ENCODE assay signal across 8 cellular contexts in the genomic region with DNA sequence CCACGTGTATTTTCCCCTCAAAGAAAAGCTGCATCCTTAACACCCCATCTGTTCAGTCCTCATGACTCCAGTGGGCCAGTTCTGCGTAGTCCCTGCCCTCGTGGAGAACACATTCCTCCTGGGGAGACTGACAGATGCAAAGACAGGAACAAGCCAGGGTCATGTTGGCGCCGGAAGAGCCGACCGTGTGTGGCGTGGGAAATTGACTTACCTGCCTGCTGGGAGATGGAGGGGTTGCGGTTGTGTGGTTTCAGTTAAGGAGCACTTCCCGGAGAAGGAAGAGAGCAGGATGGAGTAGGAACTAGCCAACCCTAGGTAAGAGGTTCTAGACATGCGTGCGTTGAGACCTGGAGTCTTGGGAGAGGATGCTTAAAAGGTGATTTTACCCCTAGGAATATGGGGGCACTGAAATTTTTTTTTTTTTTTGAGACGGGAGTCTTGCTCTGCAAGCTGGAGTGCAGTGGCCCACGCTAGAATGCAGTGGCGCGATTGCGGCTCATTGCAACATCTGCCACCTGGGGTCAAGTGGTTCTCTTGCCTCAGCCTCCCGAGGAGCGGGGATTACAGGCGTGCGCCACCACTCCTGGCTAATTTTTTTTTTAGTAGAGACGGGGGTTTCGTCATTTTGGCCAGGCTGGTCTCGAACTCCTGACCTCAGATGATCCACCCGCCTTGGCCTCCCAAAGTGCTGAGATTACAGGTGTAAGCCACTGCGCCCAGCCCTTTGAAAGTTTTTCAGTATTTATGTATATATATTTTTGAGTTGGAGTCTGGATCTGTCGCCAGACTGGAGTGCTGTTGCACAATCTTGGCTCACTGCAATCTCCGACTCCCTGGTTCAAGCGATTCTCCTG. TPM values are rescaled to one million over a fixed set of nuclear protein-coding genes. Genes with fewer than 3 reads are reported as not detected.
DNase-seq lines count a peak whose midpoint lies in the region; ATAC-seq, FAIRE-seq and TF ChIP-seq lines count a peak whose summit lies in the region.

No MANE protein-coding gene starts in this region.

- H3K4me1 Mint-ChIP-seq in Calu3 (ENCODE audit: low read depth, unreplicated experiment) = no peaks in the 10 kb centered on the region
- H3K4me1 Mint-ChIP-seq in activated naive CD8-positive, alpha-beta T cell treated with anti-CD3 and anti-CD28 coated beads, Interleukin-2, amount 50 U/mL, for 24 hours = peaks cover 41% of the 10 kb centered on the region

- peak overlapping the region; percentile 100 for H3K4me3 ChIP-seq in Loucy (ENCODE audit: low read length, poor library complexity, severe bottlenecking)
- H3K4me3 ChIP-seq in thoracic aorta = peak overlapping the region; percentile 97

- H3K9ac ChIP-seq in Loucy (ENCODE audit: low read depth, low read length, poor library complexity, severe bottlenecking) = peak overlapping the region; percentile 80

- H3F3A ChIP-seq in Loucy (ENCODE audit: low read depth) = no peaks in the 10 kb centered on the region

- H3K36me3 Mint-ChIP-seq in Calu3 (ENCODE audit: insufficient read depth, unreplicated experiment) = peaks cover 42% of the 10 kb centered on the region
- peaks cover 26% of the 10 kb centered on the region for H3K36me3 Mint-ChIP-seq in activated naive CD8-positive, alpha-beta T cell treated with anti-CD3 and anti-CD28 coated beads, Interleukin-2, amount 50 U/mL, for 24 hours (ENCODE audit: low read depth)

- peak overlapping the region; percentile 89 for H3K4me2 ChIP-seq in Loucy (ENCODE audit: low read depth, low read length, poor library complexity, severe bottlenecking)

- no peaks in the 10 kb centered on the region for H3K9me2 ChIP-seq in Loucy (replicated peaks; ENCODE audit: low read depth, low read length)

- no peaks in the 10 kb centered on the region for H3K27me3 Mint-ChIP-seq in Calu3 (ENCODE audit: unreplicated experiment)
- H3K27me3 Mint-ChIP-seq in activated naive CD8-positive, alpha-beta T cell treated with anti-CD3 and anti-CD28 coated beads, Interleukin-2, amount 50 U/mL, for 24 hours = no peaks in the 10 kb centered on the region

- H3K9me3 Mint-ChIP-seq in Calu3 (ENCODE audit: low read depth, unreplicated experiment) = no peaks in the 10 kb centered on the region
- H3K9me3 Mint-ChIP-seq in activated naive CD8-positive, alpha-beta T cell treated with anti-CD3 and anti-CD28 coated beads, Interleukin-2, amount 50 U/mL, for 24 hours = no peaks in the 10 kb centered on the region

- H3K9me3 ChIP-seq in Loucy (ENCODE audit: insufficient read depth, low read depth, low read length) (no peaks in the 10 kb centered on the region), thoracic aorta (no peaks in the 10 kb centered on the region)

- H3K36me3 ChIP-seq in Loucy (ENCODE audit: insufficient read depth, low read length) (no peaks in the 10 kb centered on the region), thoracic aorta (peaks cover 6% of the 10 kb centered on the region)

- peak overlapping the region; percentile 52 for H3K27ac Mint-ChIP-seq in Calu3 (ENCODE audit: unreplicated experiment)
- H3K27ac Mint-ChIP-seq in activated naive CD8-positive, alpha-beta T cell treated with anti-CD3 and anti-CD28 coated beads, Interleukin-2, amount 50 U/mL, for 24 hours = peak overlapping the region; percentile 86

- H3K27me3 ChIP-seq in Loucy (ENCODE audit: insufficient read depth, low read length, poor library complexity, severe bottlenecking) (no peaks in the 10 kb centered on the region), thoracic aorta (replicated peaks; ENCODE audit: insufficient read depth) (no peaks in the 10 kb centered on the region)

- H4K20me1 ChIP-seq in Loucy (ENCODE audit: insufficient read depth, low read length, poor library complexity, severe bottlenecking) = peaks cover 43% of the 10 kb centered on the region

- H3K4me1 ChIP-seq in Loucy (ENCODE audit: insufficient read depth, low read length, poor library complexity, severe bottlenecking) (peaks cover 36% of the 10 kb centered on the region), thoracic aorta (ENCODE audit: control insufficient read depth in 1 of 2, low read depth in 2 of 2) (peaks cover 26 to 28% of the 10 kb centered on the region in 2 donors)

- no peak for ATAC-seq in activated naive CD8-positive, alpha-beta T cell treated with anti-CD3 and anti-CD28 coated beads, Interleukin-2, amount 50 U/mL, for 24 hours
- ATAC-seq in thoracic aorta (ENCODE audit: insufficient number of reproducible peaks, low FRiP score, low read depth) = no peak

- intact Hi-C loops in Calu3 (cut with micrococcal nuclease; ENCODE audit: unreplicated experiment) = no loop called here

- H3K27ac ChIP-seq in thoracic aorta = peak overlapping the region in 1 of 2 donors; percentile 95

- DNase-seq in Calu3 = peak; percentile 14
- no peak for DNase-seq in activated naive CD8-positive, alpha-beta T cell treated with anti-CD3 and anti-CD28 coated beads, Interleukin-2, amount 50 U/mL, for 24 hours
- DNase-seq in iris pigment epithelial cell (ENCODE audit: low read depth) = peak; percentile 36
- no peak for DNase-seq in thoracic aorta (ENCODE audit: low spot score)
- no peak for DNase-seq in HK-2 (ENCODE audit: unreplicated experiment)
- DNase-seq in GM19239 (ENCODE audit: insufficient read length, low spot score) = no peak
- no peak for DNase-seq in GOT3 (lab: John Stamatoyannopoulos, UW)

- no TSS peak for BruUV-seq in Calu3 (replicated peaks; lab: Mats Ljungman, UMichigan)

- no peak overlapping the region for H2AFZ ChIP-seq in Loucy (ENCODE audit: low read length)

- TF ChIP-seq CTCF in Calu3 (IDR thresholded peaks at IDR 0.05; ENCODE audit: unreplicated experiment) (no peak), Loucy (conservative IDR thresholded peaks at IDR 0.05; ENCODE audit: low read length) (no peak), thoracic aorta (IDR thresholded peaks at IDR 0.05) (no peak)

- H3K79me2 ChIP-seq in Loucy (ENCODE audit: insufficient read depth, low read length) = peaks cover 62% of the 10 kb centered on the region

- no peak for FAIRE-seq in GM19239 (lab: Jason Lieb, UNC)

- peak overlapping the region; percentile 87 for H3K4me3 Mint-ChIP-seq in Calu3 (ENCODE audit: low read depth, unreplicated experiment)
- peak overlapping the region; percentile 95 for H3K4me3 Mint-ChIP-seq in activated naive CD8-positive, alpha-beta T cell treated with anti-CD3 and anti-CD28 coated beads, Interleukin-2, amount 50 U/mL, for 24 hours

- CTCF ChIA-PET in Calu3 (lab: Charles Lee) = no interaction called here

RNA-seq across cellular contexts. Expression of a gene that starts 1.4 kb away (rescaled TPM):
- 49.0 and 50.4 TPM in 2 replicates for total RNA-seq in Calu3 (2022)
- total RNA-seq in thoracic aorta = 10 to 100 TPM; 25.9 to 43.7 TPM

RNA-seq across cellular contexts. Expression of a gene that starts 21.8 kb away (rescaled TPM):
- total RNA-seq in Calu3 (2022) = 25.5 and 31.6 TPM in 2 replicates
- total RNA-seq in thoracic aorta = 10 to 100 TPM in 1 of 2 donors, 1 to 10 TPM in 1; 5.7 to 13.8 TPM

RNA-seq across cellular contexts. Expression of a gene that starts 27.5 kb away (rescaled TPM):
- total RNA-seq in Calu3 (2022) (120 and 126 TPM in 2 replicates), thoracic aorta (100 to 1,000 TPM in 1 of 2 donors, 10 to 100 TPM in 1; 55.0 to 126 TPM)

RNA-seq across cellular contexts. Expression of a gene that starts 34.9 kb away (rescaled TPM):
- total RNA-seq in Calu3 (2022) = not detected in 2 replicates
- total RNA-seq in thoracic aorta = not detected

Comparison
In these comparisons a context has a peak if more than half of its experiments do, and no peak if none do; other contexts are left out.
1. DNase-seq: peak in Calu3 (single experiment) and iris pigment epithelial cell (single experiment); none in activated naive CD8-positive, alpha-beta T cell treated with anti-CD3 and anti-CD28 coated beads, Interleukin-2, amount 50 U/mL, for 24 hours (single experiment), thoracic aorta (single experiment), HK-2 (single experiment), GM19239 (single experiment) and GOT3 (single experiment).